Comparison of ENCODE assay signal across 11 cellular contexts in the genomic region with DNA sequence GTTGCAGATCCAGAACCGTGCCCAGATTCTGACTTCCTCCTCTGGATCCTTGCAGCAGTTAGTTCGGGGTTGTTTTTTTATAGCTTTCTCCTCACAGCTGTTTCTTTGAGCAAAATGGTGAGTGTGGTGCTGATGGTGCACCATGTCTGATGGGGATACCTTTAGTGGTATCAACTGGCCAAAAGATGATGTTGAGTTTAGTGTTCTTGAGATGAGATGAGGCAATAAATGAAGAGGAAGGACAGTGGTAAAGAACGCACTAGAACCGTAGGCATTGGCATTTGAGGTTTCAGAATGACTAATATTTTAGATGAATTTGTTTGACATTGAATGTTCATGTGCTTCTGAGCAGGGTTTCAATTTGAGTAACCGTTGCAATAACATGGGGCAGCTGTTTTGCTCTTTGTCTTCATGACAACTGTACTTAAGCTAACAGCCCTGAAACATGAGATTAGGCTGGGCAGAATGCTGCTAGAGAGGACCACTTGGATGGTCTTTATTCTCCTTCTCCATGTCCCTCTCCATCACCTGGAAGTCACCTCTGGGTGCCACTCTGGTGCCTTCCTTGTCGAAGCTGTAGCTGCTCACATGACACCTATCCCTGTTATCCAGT. TPM values are rescaled to one million over a fixed set of nuclear protein-coding genes. Genes with fewer than 3 reads are reported as not detected.
DNase-seq lines count a peak whose midpoint lies in the region; ATAC-seq and TF ChIP-seq lines count a peak whose summit lies in the region.
"Had no signal": no experiment of that assay in that cellular context is flagged by ENCODE, and none has a peak within 500 bp of the region (broad histone marks: within the 10 kb centered on the region; RNA-seq: fewer than 3 reads in every experiment).

No MANE protein-coding gene starts in this region.

- H2AFZ ChIP-seq in hepatocyte: no peak overlapping the region

- POLR2A ChIA-PET in WTC11 (lab: Charles Lee): no interaction called here

- no peak overlapping the region for H3K4me2 ChIP-seq in hepatocyte

- H3K4me3 Mint-ChIP-seq in activated naive CD8-positive, alpha-beta T cell: peak overlapping the region; percentile 94
- no peak overlapping the region for H3K4me3 Mint-ChIP-seq in WTC11

- no peaks in the 10 kb centered on the region for H3K27me3 Mint-ChIP-seq in activated naive CD8-positive, alpha-beta T cell
- no peaks in the 10 kb centered on the region for H3K27me3 Mint-ChIP-seq in WTC11 (ENCODE audit: low read depth)

- no peaks in the 10 kb centered on the region for H4K20me1 ChIP-seq in hepatocyte (ENCODE audit: insufficient read depth, poor library complexity, severe bottlenecking)

- no peaks in the 10 kb centered on the region for H3K9me3 Mint-ChIP-seq in activated naive CD8-positive, alpha-beta T cell (ENCODE audit: low read depth)
- no peaks in the 10 kb centered on the region for H3K9me3 Mint-ChIP-seq in WTC11

- H3K79me2 ChIP-seq in hepatocyte: no peaks in the 10 kb centered on the region

- DNase-seq in GM13976 (ENCODE audit: low spot score) (peak; percentile 54), HUDEP-2 (lab: John Stamatoyannopoulos, UW; ENCODE audit: unreplicated experiment in 76 of 76) (no peak), aorta (no peak), hepatocyte (ENCODE audit: low spot score) (no peak), WTC11 (ENCODE audit: low spot score) (no peak)

- peaks cover 88% of the 10 kb centered on the region for H3K4me1 Mint-ChIP-seq in activated naive CD8-positive, alpha-beta T cell (ENCODE audit: low read depth)
- H3K4me1 Mint-ChIP-seq in WTC11: no peaks in the 10 kb centered on the region

- no peaks in the 10 kb centered on the region for H3K27me3 ChIP-seq in aorta (ENCODE audit: control insufficient read depth in 1 of 2, insufficient read depth in 2 of 2, low read length in 1 of 2)
- peaks cover 7% of the 10 kb centered on the region for H3K27me3 ChIP-seq in hepatocyte

- H3K36me3 Mint-ChIP-seq in activated naive CD8-positive, alpha-beta T cell: peaks cover 21% of the 10 kb centered on the region
- no peaks in the 10 kb centered on the region for H3K36me3 Mint-ChIP-seq in WTC11

- no peaks in the 10 kb centered on the region for H3K9me3 ChIP-seq in aorta (ENCODE audit: control insufficient read depth, low read length)
- H3K9me3 ChIP-seq in hepatocyte (ENCODE audit: low read depth): no peaks in the 10 kb centered on the region

- H3K4me3 ChIP-seq in aorta (ENCODE audit: low read length in 2 of 2) (no peak overlapping the region), hepatocyte (no peak overlapping the region)
- H3K4me3 ChIP-seq: lung had no signal

- ATAC-seq in GM19395 (IDR thresholded peaks at IDR 0.05; ENCODE audit: unreplicated experiment) (peak; percentile 96), HG03108 (IDR thresholded peaks at IDR 0.05; ENCODE audit: unreplicated experiment) (peak; percentile 91), aorta (ENCODE audit: low FRiP score) (no peak), WTC11 (no peak)

- H3K27ac ChIP-seq in aorta (ENCODE audit: low read depth in 1 of 2, low read length in 2 of 2) (no peak overlapping the region), hepatocyte (no peak overlapping the region)

- in situ Hi-C loops in GM13976 (cut with MboI; ENCODE audit: low sequenced_read_pairs, unreplicated experiment): no loop called here

- no peaks in the 10 kb centered on the region for H3K36me3 ChIP-seq in aorta (ENCODE audit: control insufficient read depth in 1 of 2, insufficient read depth in 2 of 2, low read length in 1 of 2)
- no peaks in the 10 kb centered on the region for H3K36me3 ChIP-seq in hepatocyte (replicated peaks; ENCODE audit: insufficient read depth, low read depth)

- CTCF ChIA-PET in WTC11 (lab: Charles Lee): no interaction called here

- WGBS in aorta, 2 donors: 82 to 85% methylated on average over 6 of the region's 6 CpGs
- 89% methylated on average over 6 of the region's 6 CpGs for whole genome bisulfite sequencing in hepatocyte (ENCODE audit: low lambda C conversion rate, missing lambda C conversion rate)

- intact Hi-C loops in aorta (cut with DNase I): no loop called here

- TF ChIP-seq CTCF in GM13976 (IDR thresholded peaks at IDR 0.05; ENCODE audit: borderline replicate concordance, control extremely low read depth, extremely low read depth, insufficient read depth, missing control alignments): no peak
- no peak for TF ChIP-seq CTCF in hepatocyte (IDR thresholded peaks at IDR 0.05; ENCODE audit: poor library complexity)
- TF ChIP-seq CTCF in WTC11 (IDR thresholded peaks at IDR 0.05): no peak

- H3K27ac Mint-ChIP-seq in activated naive CD8-positive, alpha-beta T cell: peak overlapping the region; percentile 99
- no peak overlapping the region for H3K27ac Mint-ChIP-seq in WTC11

- H3K9me2 ChIP-seq in hepatocyte (replicated peaks; ENCODE audit: insufficient read depth): no peaks in the 10 kb centered on the region

- H3K4me1 ChIP-seq in aorta (ENCODE audit: control insufficient read depth in 1 of 2, insufficient read depth in 2 of 2, low read length in 2 of 2) (no peaks in the 10 kb centered on the region), hepatocyte (ENCODE audit: insufficient read depth) (no peaks in the 10 kb centered on the region)

TF ChIP-seq in WTC11, 78 proteins besides CTCF, POLR2A, EP300 and RAD21 (continues in another document):
- TF ChIP-seq, protein P1, sequence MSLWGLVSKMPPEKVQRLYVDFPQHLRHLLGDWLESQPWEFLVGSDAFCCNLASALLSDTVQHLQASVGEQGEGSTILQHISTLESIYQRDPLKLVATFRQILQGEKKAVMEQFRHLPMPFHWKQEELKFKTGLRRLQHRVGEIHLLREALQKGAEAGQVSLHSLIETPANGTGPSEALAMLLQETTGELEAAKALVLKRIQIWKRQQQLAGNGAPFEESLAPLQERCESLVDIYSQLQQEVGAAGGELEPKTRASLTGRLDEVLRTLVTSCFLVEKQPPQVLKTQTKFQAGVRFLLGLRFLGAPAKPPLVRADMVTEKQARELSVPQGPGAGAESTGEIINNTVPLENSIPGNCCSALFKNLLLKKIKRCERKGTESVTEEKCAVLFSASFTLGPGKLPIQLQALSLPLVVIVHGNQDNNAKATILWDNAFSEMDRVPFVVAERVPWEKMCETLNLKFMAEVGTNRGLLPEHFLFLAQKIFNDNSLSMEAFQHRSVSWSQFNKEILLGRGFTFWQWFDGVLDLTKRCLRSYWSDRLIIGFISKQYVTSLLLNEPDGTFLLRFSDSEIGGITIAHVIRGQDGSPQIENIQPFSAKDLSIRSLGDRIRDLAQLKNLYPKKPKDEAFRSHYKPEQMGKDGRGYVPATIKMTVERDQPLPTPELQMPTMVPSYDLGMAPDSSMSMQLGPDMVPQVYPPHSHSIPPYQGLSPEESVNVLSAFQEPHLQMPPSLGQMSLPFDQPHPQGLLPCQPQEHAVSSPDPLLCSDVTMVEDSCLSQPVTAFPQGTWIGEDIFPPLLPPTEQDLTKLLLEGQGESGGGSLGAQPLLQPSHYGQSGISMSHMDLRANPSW (CRISPR knock-in tag; conservative IDR thresholded peaks at IDR 0.05; ENCODE audit: low read depth): no peak
- no peak for TF ChIP-seq FOXJ3 (CRISPR knock-in tag; IDR thresholded peaks at IDR 0.05; ENCODE audit: borderline replicate concordance)
- TF ChIP-seq ZNF232 (CRISPR knock-in tag; IDR thresholded peaks at IDR 0.05): no peak
- no peak for TF ChIP-seq NR3C1 (CRISPR knock-in tag; conservative IDR thresholded peaks at IDR 0.05; ENCODE audit: low read depth)
- TF ChIP-seq MYBL2 (CRISPR knock-in tag; IDR thresholded peaks at IDR 0.05): no peak
- TF ChIP-seq, protein P2, sequence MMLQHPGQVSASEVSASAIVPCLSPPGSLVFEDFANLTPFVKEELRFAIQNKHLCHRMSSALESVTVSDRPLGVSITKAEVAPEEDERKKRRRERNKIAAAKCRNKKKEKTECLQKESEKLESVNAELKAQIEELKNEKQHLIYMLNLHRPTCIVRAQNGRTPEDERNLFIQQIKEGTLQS (CRISPR knock-in tag; conservative IDR thresholded peaks at IDR 0.05): no peak
- TF ChIP-seq, protein P3, sequence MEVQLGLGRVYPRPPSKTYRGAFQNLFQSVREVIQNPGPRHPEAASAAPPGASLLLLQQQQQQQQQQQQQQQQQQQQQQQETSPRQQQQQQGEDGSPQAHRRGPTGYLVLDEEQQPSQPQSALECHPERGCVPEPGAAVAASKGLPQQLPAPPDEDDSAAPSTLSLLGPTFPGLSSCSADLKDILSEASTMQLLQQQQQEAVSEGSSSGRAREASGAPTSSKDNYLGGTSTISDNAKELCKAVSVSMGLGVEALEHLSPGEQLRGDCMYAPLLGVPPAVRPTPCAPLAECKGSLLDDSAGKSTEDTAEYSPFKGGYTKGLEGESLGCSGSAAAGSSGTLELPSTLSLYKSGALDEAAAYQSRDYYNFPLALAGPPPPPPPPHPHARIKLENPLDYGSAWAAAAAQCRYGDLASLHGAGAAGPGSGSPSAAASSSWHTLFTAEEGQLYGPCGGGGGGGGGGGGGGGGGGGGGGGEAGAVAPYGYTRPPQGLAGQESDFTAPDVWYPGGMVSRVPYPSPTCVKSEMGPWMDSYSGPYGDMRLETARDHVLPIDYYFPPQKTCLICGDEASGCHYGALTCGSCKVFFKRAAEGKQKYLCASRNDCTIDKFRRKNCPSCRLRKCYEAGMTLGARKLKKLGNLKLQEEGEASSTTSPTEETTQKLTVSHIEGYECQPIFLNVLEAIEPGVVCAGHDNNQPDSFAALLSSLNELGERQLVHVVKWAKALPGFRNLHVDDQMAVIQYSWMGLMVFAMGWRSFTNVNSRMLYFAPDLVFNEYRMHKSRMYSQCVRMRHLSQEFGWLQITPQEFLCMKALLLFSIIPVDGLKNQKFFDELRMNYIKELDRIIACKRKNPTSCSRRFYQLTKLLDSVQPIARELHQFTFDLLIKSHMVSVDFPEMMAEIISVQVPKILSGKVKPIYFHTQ (CRISPR knock-in tag; IDR thresholded peaks at IDR 0.05): no peak
- no peak for TF ChIP-seq ZNF138 (CRISPR knock-in tag; conservative IDR thresholded peaks at IDR 0.05)
- TF ChIP-seq HMGA2 (CRISPR knock-in tag; IDR thresholded peaks at IDR 0.05): no peak
- TF ChIP-seq TEAD4 (CRISPR knock-in tag; IDR thresholded peaks at IDR 0.05): no peak
- TF ChIP-seq NFYB (CRISPR knock-in tag; conservative IDR thresholded peaks at IDR 0.05; ENCODE audit: low read depth): no peak
- TF ChIP-seq SMAD3 (CRISPR knock-in tag; IDR thresholded peaks at IDR 0.05; ENCODE audit: borderline replicate concordance): no peak
- TF ChIP-seq MXD4 (CRISPR knock-in tag; IDR thresholded peaks at IDR 0.05; ENCODE audit: borderline replicate concordance): no peak

RNA-seq across cellular contexts. Expression of a gene that starts 3.9 kb away (rescaled TPM):
- total RNA-seq in aorta: 1 to 10 TPM in 1 of 2 donors, under 1 TPM in 1; 0.30 to 1.8 TPM
- not detected for polyA plus RNA-seq in aorta
- total RNA-seq in hepatocyte: not detected in 2 replicates
- not detected in 2 replicates for polyA plus RNA-seq in hepatocyte
- 0.31 to 0.44 TPM in 2 of 3 replicates, not detected in the other for total RNA-seq in WTC11 (2021)
- total RNA-seq: bronchial epithelial cell, RPMI7951 had no signal

Comparison
In these comparisons a context has a peak if more than half of its experiments do, and no peak if none do; other contexts are left out.
1. ATAC-seq: peak in GM19395 (single experiment) and HG03108 (single experiment); none in aorta (single experiment) and WTC11 (single experiment).